28 cellular contexts compared by ENCODE assay signal in the genomic region with DNA sequence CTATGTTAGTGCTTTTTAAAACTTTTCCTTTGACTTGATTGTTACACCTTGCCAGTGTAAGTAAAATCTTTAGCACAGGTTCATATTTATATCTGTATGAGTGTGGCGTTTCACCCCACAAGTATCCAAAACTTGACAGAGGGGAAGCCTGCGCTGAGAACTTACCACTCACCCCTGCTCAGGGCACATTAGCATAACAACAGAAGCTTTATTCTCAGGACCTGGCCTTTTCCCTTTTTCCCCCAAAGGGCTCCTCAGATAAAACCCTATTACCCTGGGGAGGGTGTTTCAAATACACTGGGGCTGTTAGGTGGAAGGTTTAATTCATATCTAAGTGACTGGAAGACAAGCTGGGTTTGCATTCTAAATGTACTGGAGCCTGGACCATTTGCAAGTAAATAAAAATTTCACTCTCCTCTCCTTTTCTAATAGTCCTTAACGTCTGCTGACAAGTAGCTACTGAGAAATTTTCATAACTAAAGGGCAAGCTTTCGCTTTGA.
"Had no signal": no experiment of that assay in that cellular context is flagged by ENCODE, and none has a peak within 500 bp of the region (broad histone marks: within the 10 kb centered on the region; RNA-seq: fewer than 3 reads in every experiment).

No MANE protein-coding gene starts in this region.

- H3K27me3 Mint-ChIP-seq: progenitor cell of endocrine pancreas had no signal

- H3K4me1 Mint-ChIP-seq: immature natural killer cell; mesothelial cell of epicardium; naive thymus-derived CD4-positive, alpha-beta T cell; stimulated activated memory B cell treated with anti-CD40 and anti-IgM and Interleukin-4, amounts not matched to agents 10 μg/mL and 1 μg/mL and 100 μg/mL, for 72 hours; stimulated activated naive CD8-positive, alpha-beta T cell treated with anti-CD3 and anti-CD28 coated beads, Interleukin-15, amount 100 ng/mL, for 72 hours had no signal

- H3K4me2 ChIP-seq: smooth muscle cell had no signal

- H3K9me3 ChIP-seq: left lung, lower lobe of right lung, mucosa of descending colon, ovary, right atrium auricular region, right lobe of liver, tibial nerve, vagina had no signal

- DNase-seq: hypothalamus; immature natural killer cell; kidney; left colon; left lung; lower lobe of right lung; mammary epithelial cell; mesenchymal stem cell; mucosa of descending colon; naive thymus-derived CD4-positive, alpha-beta T cell; ovary; right lobe of liver; stimulated activated CD4-positive, alpha-beta T cell treated with anti-CD3 and anti-CD28 coated beads, Interleukin-1b, Interleukin-23, amount 100 ng/mL, for 48 hours; stimulated activated CD4-positive, alpha-beta T cell treated with anti-CD3 and anti-CD28 coated beads, Interleukin-2, amount 100 ng/mL, for 48 hours; stimulated activated CD4-positive, alpha-beta T cell treated with anti-CD3 and anti-CD28 coated beads, Interleukin-4, amount 100 ng/mL, for 4 hours; stimulated activated CD8-positive, alpha-beta memory T cell treated with anti-CD3 and anti-CD28 coated beads, Interleukin-4, amount 100 ng/mL, for 48 hours; stimulated activated naive CD4-positive, alpha-beta T cell treated with Interleukin-2 at 50 U/mL for 16 hours; stimulated activated naive CD8-positive, alpha-beta T cell treated with anti-CD3 and anti-CD28 coated beads, Interleukin-15, amount 100 ng/mL, for 72 hours; substantia nigra had no signal

- ATAC-seq: left colon; left lung; lower lobe of right lung; mucosa of descending colon; naive thymus-derived CD4-positive, alpha-beta T cell; natural killer cell treated with Interleukin-12 subunit alpha and Interleukin-12 subunit beta and Interleukin-15 and Interleukin-18, amount 100 ng/mL, for 72 hours; right lobe of liver; stimulated activated memory B cell treated with anti-CD40 and anti-IgM and Interleukin-4, amounts not matched to agents 10 μg/mL and 1 μg/mL and 100 μg/mL, for 72 hours; stimulated activated naive CD8-positive, alpha-beta T cell treated with anti-CD3 and anti-CD28 coated beads, Interleukin-15, amount 100 ng/mL, for 72 hours had no signal

- H3K4me1 ChIP-seq: left lung, lower lobe of right lung, right lobe of liver, tibial nerve, vagina had no signal

- H3K27ac ChIP-seq: left lung, lower lobe of right lung, ovary, right atrium auricular region, right lobe of liver, tibial nerve, vagina had no signal

- H3K4me3 Mint-ChIP-seq: immature natural killer cell; mesothelial cell of epicardium; naive thymus-derived CD4-positive, alpha-beta T cell; natural killer cell treated with Interleukin-12 subunit alpha and Interleukin-12 subunit beta and Interleukin-15 and Interleukin-18, amount 100 ng/mL, for 72 hours; stimulated activated memory B cell treated with anti-CD40 and anti-IgM and Interleukin-4, amounts not matched to agents 10 μg/mL and 1 μg/mL and 100 μg/mL, for 72 hours; stimulated activated naive CD8-positive, alpha-beta T cell treated with anti-CD3 and anti-CD28 coated beads, Interleukin-15, amount 100 ng/mL, for 72 hours; type B pancreatic cell had no signal

- H3K36me3 Mint-ChIP-seq: immature natural killer cell; naive thymus-derived CD4-positive, alpha-beta T cell; natural killer cell treated with Interleukin-12 subunit alpha and Interleukin-12 subunit beta and Interleukin-15 and Interleukin-18, amount 100 ng/mL, for 72 hours; stimulated activated memory B cell treated with anti-CD40 and anti-IgM and Interleukin-4, amounts not matched to agents 10 μg/mL and 1 μg/mL and 100 μg/mL, for 72 hours; type B pancreatic cell had no signal

- H3K9me3 Mint-ChIP-seq: natural killer cell treated with Interleukin-12 subunit alpha and Interleukin-12 subunit beta and Interleukin-15 and Interleukin-18, amount 100 ng/mL, for 72 hours; stimulated activated memory B cell treated with anti-CD40 and anti-IgM and Interleukin-4, amounts not matched to agents 10 μg/mL and 1 μg/mL and 100 μg/mL, for 72 hours; stimulated activated naive CD8-positive, alpha-beta T cell treated with anti-CD3 and anti-CD28 coated beads, Interleukin-15, amount 100 ng/mL, for 72 hours had no signal

- H3K27me3 ChIP-seq: left lung, ovary, right atrium auricular region, right lobe of liver, tibial nerve, vagina had no signal

- H3K27ac Mint-ChIP-seq: immature natural killer cell; mesothelial cell of epicardium; naive thymus-derived CD4-positive, alpha-beta T cell; natural killer cell treated with Interleukin-12 subunit alpha and Interleukin-12 subunit beta and Interleukin-15 and Interleukin-18, amount 100 ng/mL, for 72 hours; progenitor cell of endocrine pancreas; stimulated activated memory B cell treated with anti-CD40 and anti-IgM and Interleukin-4, amounts not matched to agents 10 μg/mL and 1 μg/mL and 100 μg/mL, for 72 hours; stimulated activated naive CD8-positive, alpha-beta T cell treated with anti-CD3 and anti-CD28 coated beads, Interleukin-15, amount 100 ng/mL, for 72 hours; type B pancreatic cell had no signal
